33 cellular contexts compared by ENCODE assay signal in genomic region chr5:54707841-54708240, GRCh38.
"Had no signal": no experiment of that assay in that cellular context is flagged by ENCODE, and none has a peak within 500 bp of the region (broad histone marks: within the 10 kb centered on the region; RNA-seq: fewer than 3 reads in every experiment).

No MANE protein-coding gene starts in this region.

- H3K4me1 ChIP-seq: body of pancreas had no signal

- H3K36me3 ChIP-seq: adrenal gland, esophagus squamous epithelium, heart left ventricle had no signal

- H3K27me3 Mint-ChIP-seq: activated CD8-positive, alpha-beta T cell treated with anti-CD3 and anti-CD28 coated beads for 36 hours; activated naive CD4-positive, alpha-beta T cell treated with anti-CD3 and anti-CD28 coated beads, Interleukin-2, amount 50 U/mL, for 24 hours; activated naive CD8-positive, alpha-beta T cell treated with anti-CD3 and anti-CD28 coated beads for 36 hours; activated naive CD8-positive, alpha-beta T cell treated with anti-CD3 and anti-CD28 coated beads, Interleukin-2, amount 50 U/mL, for 24 hours; activated T-helper 17 cell treated with anti-CD3 and anti-CD28 coated beads, Interleukin-2, amount 50 U/mL, for 72 hours; effector memory CD8-positive, alpha-beta T cell had no signal

- H3K9me3 Mint-ChIP-seq: activated CD8-positive, alpha-beta T cell treated with anti-CD3 and anti-CD28 coated beads for 36 hours; activated naive CD4-positive, alpha-beta T cell treated with anti-CD3 and anti-CD28 coated beads, Interleukin-2, amount 50 U/mL, for 24 hours; activated naive CD8-positive, alpha-beta T cell treated with anti-CD3 and anti-CD28 coated beads for 36 hours; activated naive CD8-positive, alpha-beta T cell treated with anti-CD3 and anti-CD28 coated beads, Interleukin-2, amount 50 U/mL, for 24 hours; activated T-cell treated with anti-CD3 and anti-CD28 coated beads, Interleukin-2, amount 50 U/mL, for 4 hours; activated T-helper 17 cell treated with anti-CD3 and anti-CD28 coated beads, Interleukin-2, amount 50 U/mL, for 72 hours; effector memory CD8-positive, alpha-beta T cell; T-helper 2 cell treated with Interferon-gamma antibody and Interleukin-4, amounts not matched to agents 5 μg/mL and 100 μg/mL, for 36 hours had no signal

- H3K4me3 Mint-ChIP-seq: activated CD8-positive, alpha-beta T cell treated with anti-CD3 and anti-CD28 coated beads for 36 hours; activated naive CD4-positive, alpha-beta T cell treated with anti-CD3 and anti-CD28 coated beads, Interleukin-2, amount 50 U/mL, for 24 hours; activated naive CD8-positive, alpha-beta T cell treated with anti-CD3 and anti-CD28 coated beads for 36 hours; activated naive CD8-positive, alpha-beta T cell treated with anti-CD3 and anti-CD28 coated beads, Interleukin-2, amount 50 U/mL, for 24 hours; activated T-cell treated with anti-CD3 and anti-CD28 coated beads, Interleukin-2, amount 50 U/mL, for 4 hours; activated T-helper 17 cell treated with anti-CD3 and anti-CD28 coated beads, Interleukin-2, amount 50 U/mL, for 72 hours; effector memory CD8-positive, alpha-beta T cell; T-helper 17 cell; T-helper 2 cell treated with Interferon-gamma antibody and Interleukin-4, amounts not matched to agents 5 μg/mL and 100 μg/mL, for 36 hours had no signal

- DNase-seq: activated CD4-positive, alpha-beta T cell treated with anti-CD3 and anti-CD28 coated beads for 4 hours; activated CD4-positive, alpha-beta T cell treated with anti-CD3 and anti-CD28 coated beads, Interleukin-2, amount 50 U/mL, for 1 hour; activated CD4-positive, alpha-beta T cell treated with anti-CD3 and anti-CD28 coated beads, Interleukin-2, amount 50 U/mL, for 48 hours; activated CD4-positive, CD25-positive, alpha-beta regulatory T cell; activated CD4-positive, CD25-positive, alpha-beta regulatory T cell treated with anti-CD3 and anti-CD28 coated beads, Interleukin-2, amount 50 U/mL, for 72 hours; activated CD8-positive, alpha-beta memory T cell treated with anti-CD3 and anti-CD28 coated beads for 24 hours; activated CD8-positive, alpha-beta T cell treated with anti-CD3 and anti-CD28 coated beads for 36 hours; activated effector memory CD4-positive, alpha-beta T cell treated with Interleukin-2 at 50 U/mL for 16 hours; activated gamma-delta T cell treated with Interleukin-2 at 50 U/mL for 16 hours; activated naive CD4-positive, alpha-beta T cell treated with Interleukin-2 at 50 U/mL for 16 hours; activated naive CD8-positive, alpha-beta T cell treated with anti-CD3 and anti-CD28 coated beads for 36 hours; activated naive CD8-positive, alpha-beta T cell treated with anti-CD3 and anti-CD28 coated beads, Interleukin-2, amount 50 U/mL, for 24 hours; activated T-cell treated with anti-CD3 and anti-CD28 coated beads, Interleukin-2, amount 50 U/mL, for 4 hours; adrenal gland; amygdala; aorta; body of pancreas; caudate nucleus; cortex of kidney; dermis blood vessel endothelial cell; effector CD4-positive, alpha-beta T cell; effector memory CD8-positive, alpha-beta T cell; erythroblast; esophagus squamous epithelium; foreskin fibroblast; heart left ventricle; T-helper 1 cell; T-helper 17 cell; T1000 had no signal

- H3K27ac ChIP-seq: adrenal gland, body of pancreas, esophagus squamous epithelium, heart left ventricle, hepatocyte had no signal

- H3K9me3 ChIP-seq: adrenal gland, body of pancreas, esophagus squamous epithelium had no signal

- H3K4me1 Mint-ChIP-seq: activated naive CD8-positive, alpha-beta T cell treated with anti-CD3 and anti-CD28 coated beads for 36 hours; activated T-helper 17 cell treated with anti-CD3 and anti-CD28 coated beads, Interleukin-2, amount 50 U/mL, for 72 hours had no signal

- ATAC-seq: activated CD8-positive, alpha-beta T cell treated with anti-CD3 and anti-CD28 coated beads for 36 hours; activated naive CD8-positive, alpha-beta T cell treated with anti-CD3 and anti-CD28 coated beads, Interleukin-2, amount 50 U/mL, for 24 hours; activated T-cell treated with anti-CD3 and anti-CD28 coated beads, Interleukin-2, amount 50 U/mL, for 4 hours; activated T-helper 17 cell treated with anti-CD3 and anti-CD28 coated beads, Interleukin-2, amount 50 U/mL, for 72 hours; body of pancreas; effector memory CD8-positive, alpha-beta T cell; heart left ventricle; T-helper 17 cell had no signal

- H3K27ac Mint-ChIP-seq: activated CD8-positive, alpha-beta T cell treated with anti-CD3 and anti-CD28 coated beads for 36 hours; activated naive CD4-positive, alpha-beta T cell treated with anti-CD3 and anti-CD28 coated beads, Interleukin-2, amount 50 U/mL, for 24 hours; activated naive CD8-positive, alpha-beta T cell treated with anti-CD3 and anti-CD28 coated beads for 36 hours; activated naive CD8-positive, alpha-beta T cell treated with anti-CD3 and anti-CD28 coated beads, Interleukin-2, amount 50 U/mL, for 24 hours; activated T-helper 17 cell treated with anti-CD3 and anti-CD28 coated beads, Interleukin-2, amount 50 U/mL, for 72 hours; T-helper 17 cell; T-helper 2 cell treated with Interferon-gamma antibody and Interleukin-4, amounts not matched to agents 5 μg/mL and 100 μg/mL, for 36 hours had no signal

- H3K27me3 ChIP-seq: adrenal gland, body of pancreas, esophagus squamous epithelium, heart left ventricle, hepatocyte had no signal

- H3K36me3 Mint-ChIP-seq: activated naive CD4-positive, alpha-beta T cell treated with anti-CD3 and anti-CD28 coated beads, Interleukin-2, amount 50 U/mL, for 24 hours; activated naive CD8-positive, alpha-beta T cell treated with anti-CD3 and anti-CD28 coated beads for 36 hours had no signal

- H3K4me3 ChIP-seq: adrenal gland, body of pancreas, esophagus squamous epithelium, heart left ventricle, hepatocyte had no signal
